11 cellular contexts compared by ENCODE assay signal in the genomic region with DNA sequence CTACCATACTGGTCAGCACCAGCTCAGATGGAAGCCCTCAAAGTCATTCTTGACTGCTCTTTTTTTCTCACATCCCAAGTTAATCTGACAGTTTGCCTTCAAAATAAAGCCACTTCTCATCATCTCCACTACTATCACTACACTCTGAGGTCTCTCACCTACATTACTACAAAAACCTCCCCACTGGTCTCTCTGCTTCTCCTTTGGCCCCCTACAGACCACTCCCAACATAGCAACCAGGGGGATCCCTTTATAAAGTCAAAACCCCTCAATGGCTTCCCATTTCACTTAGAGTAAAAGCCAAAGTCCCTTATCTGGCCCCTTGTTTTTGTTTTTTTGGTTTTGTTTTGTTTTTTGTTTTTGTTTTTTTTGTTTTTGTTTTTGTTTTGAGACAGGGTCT. TPM values are rescaled to one million over a fixed set of nuclear protein-coding genes. Genes with fewer than 3 reads are reported as not detected.
A peak's percentile ranks its signal among the peaks of the same experiment; 100 is the strongest.
DNase-seq lines count a peak whose midpoint lies in the region; ATAC-seq, FAIRE-seq and TF ChIP-seq lines count a peak whose summit lies in the region.
"Had no signal": no experiment of that assay in that cellular context is flagged by ENCODE, and none has a peak within 500 bp of the region (broad histone marks: within the 10 kb centered on the region; RNA-seq: fewer than 3 reads in every experiment).

No MANE protein-coding gene starts in this region.

- no peaks in the 10 kb centered on the region for H3K79me2 ChIP-seq in DND-41 (ENCODE audit: insufficient read depth, low read length)
- peaks cover 53% of the 10 kb centered on the region for H3K79me2 ChIP-seq in endothelial cell of umbilical vein (ENCODE audit: control insufficient read depth, insufficient read depth, low read length)

- no TSS peak for BruUV-seq in A673 (replicated peaks; lab: Mats Ljungman, UMichigan)
- BruUV-seq in endothelial cell of umbilical vein (replicated peaks; lab: Mats Ljungman, UMichigan) = no TSS peak

- no peaks in the 10 kb centered on the region for H3K9me3 ChIP-seq in A673 (ENCODE audit: low read depth, low read length, poor library complexity, severe bottlenecking)
- H3K9me3 ChIP-seq in DND-41 (ENCODE audit: insufficient read depth, low read length, severe bottlenecking) = no peaks in the 10 kb centered on the region
- H3K9me3 ChIP-seq in endothelial cell of umbilical vein (replicated peaks; ENCODE audit: control insufficient read depth, insufficient read depth, low read length) = no peaks in the 10 kb centered on the region
- H3K9me3 ChIP-seq: Caco-2, tibial nerve had no signal

- H3K9ac ChIP-seq in DND-41 (ENCODE audit: low read depth, low read length) (no peak overlapping the region), endothelial cell of umbilical vein (replicated peaks; ENCODE audit: extremely low read depth, insufficient read depth, low read length) (no peak overlapping the region)

- no peak for TF ChIP-seq POLR2A in NB4 (IDR thresholded peaks at IDR 0.05; ENCODE audit: extremely low read depth, insufficient read length)
- no peak for TF ChIP-seq POLR2A in endothelial cell of umbilical vein (IDR thresholded peaks at IDR 0.05; ENCODE audit: low read depth, low read length)

- H3K27ac ChIP-seq in A673 (ENCODE audit: low read depth, low read length, poor library complexity, severe bottlenecking) (no peak overlapping the region), DND-41 (ENCODE audit: low read length) (no peak overlapping the region), endothelial cell of umbilical vein (ENCODE audit: insufficient read depth, low read depth, low read length) (no peak overlapping the region)
- H3K27ac ChIP-seq: tibial nerve had no signal

- intact Hi-C loops in A673 (cut with micrococcal nuclease; ENCODE audit: unreplicated experiment) = no loop called here
- intact Hi-C loops in endothelial cell of umbilical vein (cut with micrococcal nuclease) = no loop called here

- H3K9me1 ChIP-seq in endothelial cell of umbilical vein (replicated peaks; ENCODE audit: control insufficient read depth, extremely low read depth, insufficient read depth, low read length) = no peaks in the 10 kb centered on the region

- peak; percentile 68 for FAIRE-seq in endothelial cell of umbilical vein (lab: Jason Lieb, UNC)

- no peak overlapping the region for H3K4me2 ChIP-seq in DND-41 (ENCODE audit: insufficient read depth, low read length)
- no peak overlapping the region for H3K4me2 ChIP-seq in endothelial cell of umbilical vein (ENCODE audit: insufficient read depth, low read length)

- H4K20me1 ChIP-seq in DND-41 (ENCODE audit: insufficient read depth, low read length) (no peaks in the 10 kb centered on the region), endothelial cell of umbilical vein (replicated peaks; ENCODE audit: control insufficient read depth, extremely low read depth, insufficient read depth, low read length) (no peaks in the 10 kb centered on the region)

- no peak overlapping the region for H2AFZ ChIP-seq in DND-41 (ENCODE audit: low read depth, low read length)
- no peak overlapping the region for H2AFZ ChIP-seq in endothelial cell of umbilical vein (ENCODE audit: low read depth, low read length)

- H3K27me3 ChIP-seq in A673 (replicated peaks; ENCODE audit: insufficient read depth, low read depth, low read length, poor library complexity) = no peaks in the 10 kb centered on the region
- H3K27me3 ChIP-seq in DND-41 (ENCODE audit: insufficient read depth, low read length, poor library complexity) = no peaks in the 10 kb centered on the region
- no peaks in the 10 kb centered on the region for H3K27me3 ChIP-seq in endothelial cell of umbilical vein (ENCODE audit: control insufficient read depth in 2 of 2, insufficient read depth in 2 of 2, low read length in 2 of 2)
- H3K27me3 ChIP-seq: tibial nerve had no signal

- H3K36me3 ChIP-seq in A673 (ENCODE audit: insufficient read depth, low read length, poor library complexity, severe bottlenecking) (no peaks in the 10 kb centered on the region), DND-41 (ENCODE audit: insufficient read depth, low read length) (no peaks in the 10 kb centered on the region), endothelial cell of umbilical vein (ENCODE audit: control insufficient read depth in 2 of 2, extremely low read depth in 1 of 2, insufficient read depth in 2 of 2, low read length in 2 of 2) (peaks cover 6 to 20% of the 10 kb centered on the region in 2 experiments)

- POLR2A ChIA-PET in A673 (lab: Charles Lee; ENCODE audit: low non-redundant PET) (no interaction called here), endothelial cell of umbilical vein (lab: Charles Lee) (no interaction called here)

- DNase-seq in A673 (ENCODE audit: low spot score) (peak; percentile 54), DND-41 (peak; percentile 30), NB4 (ENCODE audit: low read depth) (peak; percentile 51), endothelial cell of umbilical vein (ENCODE audit: low read depth, low spot score) (peak; percentile 21), globus pallidus (ENCODE audit: low spot score) (no peak), NOMO-1 (lab: John Stamatoyannopoulos, UW; ENCODE audit: unreplicated experiment in 2 of 2) (no peak)
- no peak for DNase-seq in stimulated activated naive CD4-positive, alpha-beta T cell treated with Interleukin-2 at 50 U/mL for 16 hours (lab: John Stamatoyannopoulos, UW)
- DNase-seq: activated gamma-delta T cell had no signal

- dilution Hi-C loops in endothelial cell of umbilical vein (cut with MboI; ENCODE audit: extremely low pct_ligation_motif_present, low sequenced_read_pairs) = no loop called here

- H3K4me1 ChIP-seq in A673 (ENCODE audit: insufficient read depth, low read length, poor library complexity, severe bottlenecking) = peaks cover 19% of the 10 kb centered on the region
- no peaks in the 10 kb centered on the region for H3K4me1 ChIP-seq in DND-41 (ENCODE audit: insufficient read depth, low read length)
- peaks cover 60% of the 10 kb centered on the region for H3K4me1 ChIP-seq in endothelial cell of umbilical vein (ENCODE audit: control insufficient read depth, extremely low read depth, insufficient read depth, low read length)

- CTCF ChIA-PET in A673 (lab: Charles Lee) (no interaction called here), endothelial cell of umbilical vein (lab: Charles Lee) (interaction anchor here (1.2 to 2.7 kb wide), 7 partner anchors 10 to 283 kb away, joined by 3 to 16 read pairs (median 5); a partner anchor contains a TSS)

- TF ChIP-seq CTCF in A673 (conservative IDR thresholded peaks at IDR 0.05; ENCODE audit: low read depth, low read length) (peak; percentile 40), DND-41 (IDR thresholded peaks at IDR 0.05; ENCODE audit: borderline replicate concordance, extremely low read depth, low read length, poor library complexity, severe bottlenecking) (peak; percentile 41), NB4 (IDR thresholded peaks at IDR 0.05; ENCODE audit: low read depth, low read length) (peak; percentile 39), endothelial cell of umbilical vein (IDR thresholded peaks at IDR 0.05; ENCODE audit: extremely low read depth in 1 of 2, insufficient read depth in 1 of 2, low read depth in 1 of 2, low read length in 2 of 2) (peak; percentile 31 to 37)

- no peak overlapping the region for H3K4me3 ChIP-seq in A673 (ENCODE audit: low read depth, low read length, poor library complexity, severe bottlenecking)
- H3K4me3 ChIP-seq in DND-41 (ENCODE audit: low read depth in 1 of 2, low read length in 2 of 2) = no peak overlapping the region
- H3K4me3 ChIP-seq in NB4 (ENCODE audit: low read depth, low read length) = no peak overlapping the region
- H3K4me3 ChIP-seq in endothelial cell of umbilical vein (replicated peaks in 1 of 3; ENCODE audit: insufficient read depth in 1 of 3, low read depth in 1 of 3, low read length in 3 of 3) = no peak overlapping the region
- H3K4me3 ChIP-seq: tibial nerve had no signal

- ATAC-seq in DND-41 (ENCODE audit: insufficient read depth, low read depth) = peak; percentile 66; the same call in 2 of the 3 replicates
- no peak for ATAC-seq in HG02981 (IDR thresholded peaks at IDR 0.05; ENCODE audit: unreplicated experiment)

RNA-seq across cellular contexts. Expression of a gene that starts 4.6 kb away (rescaled TPM):
- 4.1 and 4.6 TPM in 2 replicates for total RNA-seq in A673 (2021)
- total RNA-seq in endothelial cell of umbilical vein = 136 and 142 TPM in 2 replicates
- 60.6 and 62.1 TPM in 2 replicates for polyA plus RNA-seq in endothelial cell of umbilical vein
- 58.7 and 63.2 TPM in 2 replicates for polyA plus RNA-seq in endothelial cell of umbilical vein (2011; cell fraction: cytosol; rRNA removed)
- polyA plus RNA-seq in endothelial cell of umbilical vein (2011; cell fraction: nucleus; rRNA removed) = 270 and 334 TPM in 2 replicates
- 91.3 and 94.0 TPM in 2 replicates for polyA plus RNA-seq in endothelial cell of umbilical vein (2012)
- polyA minus RNA-seq in endothelial cell of umbilical vein = 100 and 107 TPM in 2 replicates
- polyA minus RNA-seq in endothelial cell of umbilical vein (2011; cell fraction: cytosol; rRNA and poly(A)+ RNA removed) = 3.4 TPM
- 105 and 115 TPM in 2 replicates for polyA minus RNA-seq in endothelial cell of umbilical vein (2011; cell fraction: nucleus; rRNA and poly(A)+ RNA removed)

RNA-seq across cellular contexts. Expression of a gene that starts 26.2 kb away (rescaled TPM):
- total RNA-seq in A673 (2021) (2.3 and 3.9 TPM in 2 replicates), endothelial cell of umbilical vein (37.0 and 37.1 TPM in 2 replicates)
- 34.8 and 35.1 TPM in 2 replicates for polyA plus RNA-seq in endothelial cell of umbilical vein
- 11.9 and 19.6 TPM in 2 replicates for polyA plus RNA-seq in endothelial cell of umbilical vein (2011; cell fraction: cytosol; rRNA removed)
- 319 and 330 TPM in 2 replicates for polyA plus RNA-seq in endothelial cell of umbilical vein (2011; cell fraction: nucleus; rRNA removed)
- polyA plus RNA-seq in endothelial cell of umbilical vein (2012) = 26.0 and 32.5 TPM in 2 replicates
- 27.4 and 30.0 TPM in 2 replicates for polyA minus RNA-seq in endothelial cell of umbilical vein
- 1.6 TPM for polyA minus RNA-seq in endothelial cell of umbilical vein (2011; cell fraction: cytosol; rRNA and poly(A)+ RNA removed)
- 49.2 and 52.4 TPM in 2 replicates for polyA minus RNA-seq in endothelial cell of umbilical vein (2011; cell fraction: nucleus; rRNA and poly(A)+ RNA removed)

RNA-seq across cellular contexts. Expression of a gene that starts 40.6 kb away (rescaled TPM):
- 4.7 and 6.6 TPM in 2 replicates for total RNA-seq in A673 (2021)
- total RNA-seq in endothelial cell of umbilical vein = 3.1 and 3.6 TPM in 2 replicates
- polyA plus RNA-seq in endothelial cell of umbilical vein = 3.4 and 4.8 TPM in 2 replicates
- 2.7 and 3.4 TPM in 2 replicates for polyA plus RNA-seq in endothelial cell of umbilical vein (2011; cell fraction: cytosol; rRNA removed)
- 14.0 and 16.1 TPM in 2 replicates for polyA plus RNA-seq in endothelial cell of umbilical vein (2011; cell fraction: nucleus; rRNA removed)
- 1.5 and 2.3 TPM in 2 replicates for polyA plus RNA-seq in endothelial cell of umbilical vein (2012)
- 0.70 and 1.2 TPM in 2 replicates for polyA minus RNA-seq in endothelial cell of umbilical vein
- polyA minus RNA-seq in endothelial cell of umbilical vein (2011; cell fraction: cytosol; rRNA and poly(A)+ RNA removed) = 0.51 TPM
- 1.0 and 2.7 TPM in 2 replicates for polyA minus RNA-seq in endothelial cell of umbilical vein (2011; cell fraction: nucleus; rRNA and poly(A)+ RNA removed)

RNA-seq across cellular contexts. Expression of a gene that starts 40.8 kb away (rescaled TPM):
- total RNA-seq in A673 (2021) (93.1 and 109 TPM in 2 replicates), endothelial cell of umbilical vein (58.5 and 60.2 TPM in 2 replicates)
- polyA plus RNA-seq in endothelial cell of umbilical vein = 74.7 and 75.5 TPM in 2 replicates
- 64.0 and 66.6 TPM in 2 replicates for polyA plus RNA-seq in endothelial cell of umbilical vein (2011; cell fraction: cytosol; rRNA removed)
- 164 and 169 TPM in 2 replicates for polyA plus RNA-seq in endothelial cell of umbilical vein (2011; cell fraction: nucleus; rRNA removed)
- 28.3 and 43.8 TPM in 2 replicates for polyA plus RNA-seq in endothelial cell of umbilical vein (2012)
- polyA minus RNA-seq in endothelial cell of umbilical vein = 83.2 and 85.6 TPM in 2 replicates
- polyA minus RNA-seq in endothelial cell of umbilical vein (2011; cell fraction: cytosol; rRNA and poly(A)+ RNA removed) = 32.5 TPM
- polyA minus RNA-seq in endothelial cell of umbilical vein (2011; cell fraction: nucleus; rRNA and poly(A)+ RNA removed) = 40.8 and 58.4 TPM in 2 replicates

RNA-seq across cellular contexts. Expression of a gene that starts 58.6 kb away (rescaled TPM):
- 105 and 109 TPM in 2 replicates for total RNA-seq in A673 (2021)
- 103 and 105 TPM in 2 replicates for total RNA-seq in endothelial cell of umbilical vein
- 59.2 and 68.6 TPM in 2 replicates for polyA plus RNA-seq in endothelial cell of umbilical vein
- polyA plus RNA-seq in endothelial cell of umbilical vein (2011; cell fraction: cytosol; rRNA removed) = 51.6 and 54.4 TPM in 2 replicates
- 167 and 183 TPM in 2 replicates for polyA plus RNA-seq in endothelial cell of umbilical vein (2011; cell fraction: nucleus; rRNA removed)
- polyA plus RNA-seq in endothelial cell of umbilical vein (2012) = 65.8 and 74.9 TPM in 2 replicates
- 135 and 141 TPM in 2 replicates for polyA minus RNA-seq in endothelial cell of umbilical vein
- 79.2 TPM for polyA minus RNA-seq in endothelial cell of umbilical vein (2011; cell fraction: cytosol; rRNA and poly(A)+ RNA removed)
- 114 and 132 TPM in 2 replicates for polyA minus RNA-seq in endothelial cell of umbilical vein (2011; cell fraction: nucleus; rRNA and poly(A)+ RNA removed)

Comparison
In these comparisons a context has a peak if more than half of its experiments do, and no peak if none do; other contexts are left out.
1. DNase-seq: peak in A673 (single experiment), DND-41 (single experiment), NB4 (single experiment) and endothelial cell of umbilical vein (single experiment); none in stimulated activated naive CD4-positive, alpha-beta T cell treated with Interleukin-2 at 50 U/mL for 16 hours (single experiment), globus pallidus (single experiment) and NOMO-1 (0 of 2).
2. RNA of a gene that starts 4.6 kb away (total RNA-seq): 136 to 142 TPM in endothelial cell of umbilical vein; 4.1 to 4.6 TPM in A673; every median in the first group is over 10 times any median in the second.
3. Peak in every context shown above with its lines, with median percentiles within 50 percentile points of each other: CTCF ChIP-seq.